8 cellular contexts compared by ENCODE assay signal in the genomic region with DNA sequence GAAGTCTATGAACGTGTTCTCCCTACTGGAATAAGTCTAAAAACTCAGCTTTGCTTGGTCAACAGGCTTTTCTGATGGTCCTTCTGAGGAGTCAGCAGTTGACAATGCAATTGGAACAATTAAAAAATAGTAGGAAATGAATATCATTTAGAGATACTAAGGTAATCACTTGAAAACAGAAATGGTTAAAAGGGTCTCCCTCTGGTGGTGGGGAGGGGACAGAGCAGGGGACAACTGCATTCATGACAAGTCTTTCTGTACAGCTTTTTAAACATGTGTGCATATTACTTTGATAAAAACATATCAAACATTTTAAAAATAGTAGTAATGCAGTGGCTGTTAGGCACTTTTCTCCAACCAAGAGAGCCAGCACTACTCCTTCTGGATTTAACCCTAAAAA.
DNase-seq lines count a peak whose midpoint lies in the region; ATAC-seq and TF ChIP-seq lines count a peak whose summit lies in the region.

No MANE protein-coding gene starts in this region.

- H3K4me1 ChIP-seq in testis, result no peaks in the 10 kb centered on the region
- H3K4me1 ChIP-seq in suprapubic skin, result no peaks in the 10 kb centered on the region

- TF ChIP-seq POLR2A in testis (IDR thresholded peaks at IDR 0.05) (no peak), suprapubic skin (IDR thresholded peaks at IDR 0.05) (no peak)

- H3K27ac ChIP-seq in C4-2B (no peak overlapping the region), testis (no peak overlapping the region), suprapubic skin (no peak overlapping the region)

- no peaks in the 10 kb centered on the region for H3K9me3 ChIP-seq in testis
- H3K9me3 ChIP-seq in suprapubic skin, result no peaks in the 10 kb centered on the region

- 93 to 100% methylated on average over 1 of the region's 1 CpG for WGBS in testis, 2 donors
- 94% methylated on average over 1 of the region's 1 CpG for WGBS in suprapubic skin

- H3K4me3 ChIP-seq in epithelial cell of proximal tubule (ENCODE audit: low read depth, low read length) (no peak overlapping the region), testis (no peak overlapping the region), suprapubic skin (no peak overlapping the region)

- no peak for TF ChIP-seq EP300 in suprapubic skin (IDR thresholded peaks at IDR 0.05)

- TF ChIP-seq CTCF in C4-2B (conservative IDR thresholded peaks at IDR 0.05) (peak; percentile 83), epithelial cell of proximal tubule (conservative IDR thresholded peaks at IDR 0.05; ENCODE audit: low read depth, low read length) (peak; percentile 86), testis (IDR thresholded peaks at IDR 0.05) (peak; percentile 19 to 42 (median 30)), suprapubic skin (IDR thresholded peaks at IDR 0.05) (no peak)

- DNase-seq in NCI-H748 (lab: John Stamatoyannopoulos, UW; ENCODE audit: unreplicated experiment) (peak; percentile 21), epithelial cell of proximal tubule (ENCODE audit: low read depth) (no peak), testis (peak; percentile 36), NCI-H2227 (lab: John Stamatoyannopoulos, UW; ENCODE audit: unreplicated experiment) (no peak), suprapubic skin (ENCODE audit: low spot score in 2 of 2) (no peak)

- intact Hi-C loops in testis (cut with DNase I; ENCODE audit: low total_unique reads), result no loop called here

- ATAC-seq in GM18867 (IDR thresholded peaks at IDR 0.05; ENCODE audit: unreplicated experiment) (peak; percentile 88), HG03039 (IDR thresholded peaks at IDR 0.05; ENCODE audit: unreplicated experiment) (no peak)

- H3K36me3 ChIP-seq in testis (ENCODE audit: low read depth, missing control alignments) (no peaks in the 10 kb centered on the region), suprapubic skin (no peaks in the 10 kb centered on the region)

- H3K27me3 ChIP-seq in testis, result no peaks in the 10 kb centered on the region
- no peaks in the 10 kb centered on the region for H3K27me3 ChIP-seq in suprapubic skin

Comparison
In these comparisons a context has a peak if more than half of its experiments do, and no peak if none do; other contexts are left out.
1. CTCF ChIP-seq: peak in C4-2B (single experiment), epithelial cell of proximal tubule (single experiment) and testis (3 of 3); none in suprapubic skin (0 of 2).
2. DNase-seq: peak in NCI-H748 (single experiment) and testis (single experiment); none in epithelial cell of proximal tubule (single experiment), NCI-H2227 (single experiment) and suprapubic skin (0 of 2).